ENCODE assay signal across 14 cellular contexts in genomic region chr10:8066146-8066545, GRCh38. TPM values are rescaled to one million over a fixed set of nuclear protein-coding genes. Genes with fewer than 3 reads are reported as not detected.
DNase-seq lines count a peak whose midpoint lies in the region; ATAC-seq and TF ChIP-seq lines count a peak whose summit lies in the region.
"Had no signal": no experiment of that assay in that cellular context is flagged by ENCODE, and none has a peak within 500 bp of the region (broad histone marks: within the 10 kb centered on the region; RNA-seq: fewer than 3 reads in every experiment).

No MANE protein-coding gene starts in this region.

- H3K36me3 Mint-ChIP-seq in activated T-cell treated with anti-CD3 and anti-CD28 coated beads, Interleukin-2, amount 50 U/mL, for 72 hours (ENCODE audit: insufficient read depth in 2 of 2) = peaks cover 39 to 61% of the 10 kb centered on the region in 2 donors
- peaks cover 91% of the 10 kb centered on the region for H3K36me3 Mint-ChIP-seq in activated CD8-positive, alpha-beta T cell treated with anti-CD3 and anti-CD28 coated beads for 36 hours (ENCODE audit: low read depth)
- peaks cover 71% of the 10 kb centered on the region for H3K36me3 Mint-ChIP-seq in endothelial cell (ENCODE audit: low read depth, unreplicated experiment)
- peaks cover 51% of the 10 kb centered on the region for H3K36me3 Mint-ChIP-seq in type B pancreatic cell

- H3K4me1 Mint-ChIP-seq in activated T-cell treated with anti-CD3 and anti-CD28 coated beads, Interleukin-2, amount 50 U/mL, for 72 hours (ENCODE audit: low read depth) = peaks cover 98% of the 10 kb centered on the region
- peaks cover 87% of the 10 kb centered on the region for H3K4me1 Mint-ChIP-seq in activated CD8-positive, alpha-beta T cell treated with anti-CD3 and anti-CD28 coated beads for 36 hours (ENCODE audit: low read depth)
- peaks cover 69% of the 10 kb centered on the region for H3K4me1 Mint-ChIP-seq in endothelial cell (ENCODE audit: unreplicated experiment)
- H3K4me1 Mint-ChIP-seq in type B pancreatic cell (ENCODE audit: unreplicated experiment) = peaks cover 17% of the 10 kb centered on the region

- POLR2A ChIA-PET in activated CD8-positive, alpha-beta T cell treated with anti-CD3 and anti-CD28 coated beads for 36 hours (lab: Charles Lee) = interaction anchor here (0.8 kb wide), 1 partner anchor 71 kb away, joined by 3 read pairs; no protein-coding TSS in a partner anchor

- no peak for TF ChIP-seq CTCF in activated CD8-positive, alpha-beta T cell treated with anti-CD3 and anti-CD28 coated beads for 36 hours (IDR thresholded peaks at IDR 0.05)
- TF ChIP-seq CTCF in endothelial cell (IDR thresholded peaks at IDR 0.05; ENCODE audit: unreplicated experiment) (no peak), type B pancreatic cell (conservative IDR thresholded peaks at IDR 0.05) (no peak)

- H3K27me3 Mint-ChIP-seq in activated T-cell treated with anti-CD3 and anti-CD28 coated beads, Interleukin-2, amount 50 U/mL, for 72 hours (ENCODE audit: low read depth) = no peaks in the 10 kb centered on the region
- no peaks in the 10 kb centered on the region for H3K27me3 Mint-ChIP-seq in activated CD8-positive, alpha-beta T cell treated with anti-CD3 and anti-CD28 coated beads for 36 hours
- H3K27me3 Mint-ChIP-seq in endothelial cell (ENCODE audit: unreplicated experiment) = peaks cover 7% of the 10 kb centered on the region
- H3K27me3 Mint-ChIP-seq in type B pancreatic cell = peaks cover 44% of the 10 kb centered on the region

- no peak for DNase-seq in activated T-cell treated with anti-CD3 and anti-CD28 coated beads, Interleukin-2, amount 50 U/mL, for 72 hours
- no peak for DNase-seq in activated T-cell treated with anti-CD3 and anti-CD28 coated beads, Interleukin-2, amount 50 U/mL, for 48 hours
- no peak for DNase-seq in activated CD8-positive, alpha-beta T cell treated with anti-CD3 and anti-CD28 coated beads for 36 hours
- no peak for DNase-seq in endothelial cell (ENCODE audit: low spot score)
- DNase-seq in type B pancreatic cell (ENCODE audit: extremely low spot score, unreplicated experiment) = no peak
- DNase-seq in HuH-7.5 (ENCODE audit: low spot score) = no peak
- no peak for DNase-seq in germinal center (ENCODE audit: low spot score)
- DNase-seq: DMS79; esophagus squamous epithelium; NCI-H1417 treated with DMSO at 0.1 percent for 48 hours; NCI-H526 treated with DMSO at 0.1 percent for 48 hours; stimulated activated CD4-positive, alpha-beta T cell treated with anti-CD3 and anti-CD28 coated beads, Interleukin-4, amount 100 ng/mL, for 4 hours had no signal

- H3K9me3 Mint-ChIP-seq in activated T-cell treated with anti-CD3 and anti-CD28 coated beads, Interleukin-2, amount 50 U/mL, for 72 hours = no peaks in the 10 kb centered on the region
- H3K9me3 Mint-ChIP-seq in activated CD8-positive, alpha-beta T cell treated with anti-CD3 and anti-CD28 coated beads for 36 hours = no peaks in the 10 kb centered on the region
- H3K9me3 Mint-ChIP-seq in endothelial cell (ENCODE audit: unreplicated experiment) = no peaks in the 10 kb centered on the region
- H3K9me3 Mint-ChIP-seq in type B pancreatic cell = no peaks in the 10 kb centered on the region

- CTCF ChIA-PET in activated CD8-positive, alpha-beta T cell treated with anti-CD3 and anti-CD28 coated beads for 36 hours (lab: Charles Lee) = interaction anchor here (0.8 to 2.6 kb wide), 2 partner anchors 9 to 13 kb away, joined by 4 to 7 read pairs; no protein-coding TSS in a partner anchor

- intact Hi-C loops in activated CD8-positive, alpha-beta T cell treated with anti-CD3 and anti-CD28 coated beads for 36 hours (cut with micrococcal nuclease) = no loop called here

- peak; percentile 49 to 56 for ATAC-seq in activated T-cell treated with anti-CD3 and anti-CD28 coated beads, Interleukin-2, amount 50 U/mL, for 72 hours (replicated peaks in 1 of 2)
- ATAC-seq in activated CD8-positive, alpha-beta T cell treated with anti-CD3 and anti-CD28 coated beads for 36 hours = peak; percentile 6
- no peak for ATAC-seq in GM21737 (IDR thresholded peaks at IDR 0.05; ENCODE audit: unreplicated experiment)

- H3K4me3 Mint-ChIP-seq in activated T-cell treated with anti-CD3 and anti-CD28 coated beads, Interleukin-2, amount 50 U/mL, for 72 hours = peak overlapping the region; percentile 75 to 93
- peak overlapping the region; percentile 50 for H3K4me3 Mint-ChIP-seq in activated CD8-positive, alpha-beta T cell treated with anti-CD3 and anti-CD28 coated beads for 36 hours
- H3K4me3 Mint-ChIP-seq in endothelial cell (ENCODE audit: unreplicated experiment) = peak overlapping the region; percentile 76
- H3K4me3 Mint-ChIP-seq in type B pancreatic cell = peak overlapping the region; percentile 53

- peak overlapping the region; percentile 100 for H3K27ac Mint-ChIP-seq in activated T-cell treated with anti-CD3 and anti-CD28 coated beads, Interleukin-2, amount 50 U/mL, for 72 hours
- peak overlapping the region; percentile 84 for H3K27ac Mint-ChIP-seq in activated CD8-positive, alpha-beta T cell treated with anti-CD3 and anti-CD28 coated beads for 36 hours
- H3K27ac Mint-ChIP-seq in endothelial cell (ENCODE audit: unreplicated experiment) (peak overlapping the region; percentile 99), type B pancreatic cell (no peak overlapping the region)

RNA-seq across cellular contexts. Expression of gene GATA3, which starts 11.7 kb away (rescaled TPM):
- 10 to 100 TPM; 40.4 to 50.2 TPM for total RNA-seq in activated T-cell treated with anti-CD3 and anti-CD28 coated beads, Interleukin-2, amount 50 U/mL, for 72 hours
- total RNA-seq in activated CD8-positive, alpha-beta T cell treated with anti-CD3 and anti-CD28 coated beads for 36 hours = 10 to 100 TPM; 24.4 to 27.2 TPM
- 70.9 TPM for total RNA-seq in endothelial cell (ENCODE audit: unreplicated experiment)
- total RNA-seq in type B pancreatic cell (ENCODE audit: low replicate concordance) = 18.5 and 71.4 TPM in 2 replicates
- total RNA-seq: LHCN-M2 had no signal
